In genomic region chr10:3691482-3691881, GRCh38 we compare ENCODE assay signal across 15 cellular contexts.
DNase-seq lines count a peak whose midpoint lies in the region; TF ChIP-seq lines count a peak whose summit lies in the region.
"Had no signal": no experiment of that assay in that cellular context is flagged by ENCODE, and none has a peak within 500 bp of the region (broad histone marks: within the 10 kb centered on the region; RNA-seq: fewer than 3 reads in every experiment).

No MANE protein-coding gene starts in this region.

- H3K79me2 ChIP-seq in SK-N-SH (ENCODE audit: insufficient read depth), result no peaks in the 10 kb centered on the region
- H3K79me2 ChIP-seq in smooth muscle cell (ENCODE audit: low read depth), result no peaks in the 10 kb centered on the region

- CTCF ChIA-PET in HEK293 (lab: Yijun Ruan, JAX), result no interaction called here
- CTCF ChIA-PET in SK-N-SH (lab: Yijun Ruan, JAX), result interaction anchor here (1.2 kb wide), 1 partner anchor 14 kb away, joined by 3 read pairs; no protein-coding TSS in a partner anchor

- no peak for TF ChIP-seq EP300 in SK-N-SH (IDR thresholded peaks at IDR 0.05; ENCODE audit: borderline replicate concordance in 1 of 2, low read depth in 1 of 2, low read length in 1 of 2)

- H3K36me3 ChIP-seq in HEK293 (ENCODE audit: control insufficient read depth in 2 of 2, insufficient read depth in 1 of 2, low read length in 2 of 2) (no peaks in the 10 kb centered on the region), SK-N-SH (replicated peaks in 1 of 2; ENCODE audit: control insufficient read depth in 1 of 2, insufficient read depth in 2 of 2, low read length in 1 of 2) (no peaks in the 10 kb centered on the region), smooth muscle cell (ENCODE audit: low read depth) (no peaks in the 10 kb centered on the region)

- no peaks in the 10 kb centered on the region for H4K20me1 ChIP-seq in SK-N-SH (ENCODE audit: insufficient read depth)
- no peaks in the 10 kb centered on the region for H4K20me1 ChIP-seq in smooth muscle cell (ENCODE audit: low read depth)

- H3K4me3 ChIP-seq in HEK293 (ENCODE audit: low read depth, low read length) (no peak overlapping the region), SK-N-SH (ENCODE audit: low read depth in 2 of 2, low read length in 1 of 2) (no peak overlapping the region), choroid plexus epithelial cell (ENCODE audit: low read depth, low read length) (no peak overlapping the region), smooth muscle cell (no peak overlapping the region)
- H3K4me3 ChIP-seq: PC-9 had no signal

- TF ChIP-seq CTCF in HEK293 (tag by site-specific recombination; IDR thresholded peaks at IDR 0.05) (no peak), SK-N-SH (IDR thresholded peaks at IDR 0.05) (no peak), choroid plexus epithelial cell (conservative IDR thresholded peaks at IDR 0.05; ENCODE audit: low read depth, low read length) (no peak), smooth muscle cell (IDR thresholded peaks at IDR 0.05; ENCODE audit: borderline replicate concordance, insufficient read depth, poor library complexity, severe bottlenecking) (no peak)

- H2AFZ ChIP-seq in SK-N-SH (ENCODE audit: low read depth) (no peak overlapping the region), smooth muscle cell (ENCODE audit: low read depth) (no peak overlapping the region)
- H2AFZ ChIP-seq: PC-9 had no signal

- H3K4me1 ChIP-seq in HEK293 (ENCODE audit: control insufficient read depth, insufficient read depth, low read length) (peaks cover 7% of the 10 kb centered on the region; the same call in 1 of the 2 replicates), SK-N-SH (ENCODE audit: control insufficient read depth in 1 of 2, insufficient read depth in 2 of 2, low read depth in 1 of 2, low read length in 1 of 2) (no peaks in the 10 kb centered on the region; a peak in 2 of 4 replicates), smooth muscle cell (ENCODE audit: low read depth) (peaks cover 12% of the 10 kb centered on the region)

- no peaks in the 10 kb centered on the region; the same call in 1 of the 2 replicates for H3K9me2 ChIP-seq in SK-N-SH

- 92% methylated on average over 6 of the region's 8 CpGs for WGBS in SK-N-SH (ENCODE audit: low lambda C conversion rate)
- 73% methylated on average over 8 of the region's 8 CpGs for WGBS in smooth muscle cell (ENCODE audit: low lambda C conversion rate)

- H3K27me3 ChIP-seq in SK-N-SH (ENCODE audit: insufficient read depth) (no peaks in the 10 kb centered on the region), smooth muscle cell (ENCODE audit: low read depth) (no peaks in the 10 kb centered on the region)

- DNase-seq in SK-N-SH (no peak), choroid plexus epithelial cell (ENCODE audit: low read depth) (peak; percentile 31), smooth muscle cell (lab: John Stamatoyannopoulos, UW; ENCODE audit: unreplicated experiment) (no peak), T-helper 9 cell (no peak), nucleus accumbens (lab: John Stamatoyannopoulos, UW) (no peak), cerebellar nuclear complex (lab: John Stamatoyannopoulos, UW) (no peak)
- DNase-seq: Caco-2; CD4-positive, CD25-positive, alpha-beta regulatory T cell; MV-4-11; NCI-H1417; NCI-H1930; NCI-H774; PC-9; SHP77 had no signal

- H3F3A ChIP-seq in SK-N-SH (replicated peaks; ENCODE audit: insufficient read depth) (no peaks in the 10 kb centered on the region), smooth muscle cell (ENCODE audit: low read depth) (peaks cover 14% of the 10 kb centered on the region)

- no peak overlapping the region for H3K27ac ChIP-seq in HEK293 (ENCODE audit: extremely low read depth, low read depth, low read length)
- H3K27ac ChIP-seq in SK-N-SH (ENCODE audit: low read depth in 2 of 2, low read length in 1 of 2), result no peak overlapping the region
- H3K27ac ChIP-seq in smooth muscle cell (ENCODE audit: low read depth), result no peak overlapping the region

- TF ChIP-seq RAD21 in SK-N-SH (IDR thresholded peaks at IDR 0.05; ENCODE audit: low read length), result no peak

- H3K9ac ChIP-seq in SK-N-SH (no peak overlapping the region), smooth muscle cell (ENCODE audit: low read depth) (no peak overlapping the region)

- H3K4me2 ChIP-seq in SK-N-SH (no peak overlapping the region), smooth muscle cell (peak overlapping the region; percentile 74)
- H3K4me2 ChIP-seq: PC-9 had no signal

- H3K9me3 ChIP-seq in HEK293 (ENCODE audit: control insufficient read depth, insufficient read depth, low read depth, low read length) (no peaks in the 10 kb centered on the region), SK-N-SH (no peaks in the 10 kb centered on the region), smooth muscle cell (replicated peaks; ENCODE audit: low read depth) (no peaks in the 10 kb centered on the region)
- H3K9me3 ChIP-seq: Caco-2 had no signal

- POLR2A ChIA-PET in HEK293 (lab: Yijun Ruan, JAX), result no interaction called here
- POLR2A ChIA-PET in SK-N-SH (lab: Yijun Ruan, JAX), result no interaction called here

TF ChIP-seq in HEK293, 187 proteins besides CTCF, POLR2A, EP300 and RAD21 (continues in another document):
- TF ChIP-seq, protein P1, sequence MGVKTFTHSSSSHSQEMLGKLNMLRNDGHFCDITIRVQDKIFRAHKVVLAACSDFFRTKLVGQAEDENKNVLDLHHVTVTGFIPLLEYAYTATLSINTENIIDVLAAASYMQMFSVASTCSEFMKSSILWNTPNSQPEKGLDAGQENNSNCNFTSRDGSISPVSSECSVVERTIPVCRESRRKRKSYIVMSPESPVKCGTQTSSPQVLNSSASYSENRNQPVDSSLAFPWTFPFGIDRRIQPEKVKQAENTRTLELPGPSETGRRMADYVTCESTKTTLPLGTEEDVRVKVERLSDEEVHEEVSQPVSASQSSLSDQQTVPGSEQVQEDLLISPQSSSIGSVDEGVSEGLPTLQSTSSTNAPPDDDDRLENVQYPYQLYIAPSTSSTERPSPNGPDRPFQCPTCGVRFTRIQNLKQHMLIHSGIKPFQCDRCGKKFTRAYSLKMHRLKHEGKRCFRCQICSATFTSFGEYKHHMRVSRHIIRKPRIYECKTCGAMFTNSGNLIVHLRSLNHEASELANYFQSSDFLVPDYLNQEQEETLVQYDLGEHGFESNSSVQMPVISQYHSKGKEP (tag by site-specific recombination; IDR thresholded peaks at IDR 0.05), result no peak
- TF ChIP-seq SCRT2 (tag by site-specific recombination; IDR thresholded peaks at IDR 0.05) (peak; percentile 50; the same call in 1 of the 2 replicates), SCRT1 (tag by site-specific recombination; IDR thresholded peaks at IDR 0.05; ENCODE audit: borderline replicate concordance) (peak; percentile 79)

TF ChIP-seq in SK-N-SH, 30 proteins besides CTCF, POLR2A, EP300 and RAD21:
- TF ChIP-seq SMC3 (IDR thresholded peaks at IDR 0.05; ENCODE audit: low read depth, low read length) (no peak), REST (IDR thresholded peaks at IDR 0.05; ENCODE audit: low read depth, low read length) (peak; percentile 87)

Comparison
In these comparisons a context has a peak if more than half of its experiments do, and no peak if none do; other contexts are left out.
1. Of the 4 proteins assayed by ChIP-seq in both HEK293 and SK-N-SH: peak only in HEK293: none; only in SK-N-SH: none; in both: REST; in neither: 3.